Comparison of ENCODE assay signal across 8 cellular contexts in the genomic region with DNA sequence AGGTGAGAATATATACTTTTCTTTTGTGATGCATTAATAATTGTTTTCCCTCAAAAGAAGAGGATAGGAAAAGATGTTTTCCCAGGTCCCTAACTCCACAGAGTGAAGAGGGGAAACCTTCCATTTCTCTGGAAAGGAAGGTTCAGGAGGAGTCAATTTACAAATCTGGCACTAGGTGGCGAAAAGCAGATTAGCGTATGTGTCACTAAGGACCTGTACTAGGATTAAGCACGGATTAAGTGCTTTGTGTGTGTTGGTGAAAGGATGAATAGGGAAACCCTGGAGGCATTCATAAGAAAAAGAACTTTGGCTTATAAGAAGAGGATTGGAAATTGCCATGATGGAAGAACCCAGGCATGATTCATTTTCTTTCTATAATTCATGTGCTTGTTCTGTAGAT.
DNase-seq lines count a peak whose midpoint lies in the region; ATAC-seq, FAIRE-seq and TF ChIP-seq lines count a peak whose summit lies in the region.

No MANE protein-coding gene starts in this region.

- DNase-seq in Karpas-422, result peak; percentile 50
- DNase-seq in WERI-Rb-1, result peak; percentile 65
- DNase-seq in mesendoderm, result peak; percentile 76
- no peak for DNase-seq in CD4-positive, alpha-beta T cell
- no peak for DNase-seq in psoas muscle
- DNase-seq in left cardiac atrium, result no peak
- DNase-seq in ascending aorta (ENCODE audit: low spot score in 2 of 2), result no peak

- no peak overlapping the region for H2BK120ac ChIP-seq in mesendoderm (ENCODE audit: low read depth, low read length)

- TF ChIP-seq CTCF in WERI-Rb-1 (IDR thresholded peaks at IDR 0.05; ENCODE audit: low read depth, low read length), result peak; percentile 62
- TF ChIP-seq CTCF in CD4-positive, alpha-beta T cell (IDR thresholded peaks at IDR 0.05), result no peak
- TF ChIP-seq CTCF in psoas muscle (IDR thresholded peaks at IDR 0.05), result no peak
- no peak for TF ChIP-seq CTCF in ascending aorta (IDR thresholded peaks at IDR 0.05)

- no peaks in the 10 kb centered on the region for H3K79me1 ChIP-seq in mesendoderm (ENCODE audit: low read length)

- no peaks in the 10 kb centered on the region for H3K9me2 ChIP-seq in Karpas-422 (replicated peaks; ENCODE audit: insufficient read depth, low read length)

- no peak overlapping the region for H4K8ac ChIP-seq in mesendoderm (ENCODE audit: low read depth, low read length)

- peaks cover 47% of the 10 kb centered on the region for H3K27me3 Mint-ChIP-seq in CD4-positive, alpha-beta T cell

- ATAC-seq in CD4-positive, alpha-beta T cell (ENCODE audit: poor library complexity), result no peak
- no peak for ATAC-seq in psoas muscle
- ATAC-seq in left cardiac atrium, result no peak

- H3K36me3 Mint-ChIP-seq in CD4-positive, alpha-beta T cell (ENCODE audit: low read depth), result no peaks in the 10 kb centered on the region

- CTCF ChIA-PET in CD4-positive, alpha-beta T cell (lab: Charles Lee), result no interaction called here

- H3K27me3 ChIP-seq in Karpas-422 (ENCODE audit: low read length) (no peaks in the 10 kb centered on the region), WERI-Rb-1 (ENCODE audit: insufficient read depth, low read depth, severe bottlenecking) (no peaks in the 10 kb centered on the region), mesendoderm (ENCODE audit: insufficient read depth, low read length, poor library complexity) (no peaks in the 10 kb centered on the region), psoas muscle (ENCODE audit: insufficient read depth in 3 of 3, low read length in 2 of 3) (peaks cover 0 to 5% (median 0%) of the 10 kb centered on the region in 3 donors), ascending aorta (no peaks in the 10 kb centered on the region)
- peaks cover 7% of the 10 kb centered on the region for H3K27me3 ChIP-seq in CD4-positive, alpha-beta T cell (ENCODE audit: control insufficient read depth, insufficient read depth, low read length)

- POLR2A ChIA-PET in CD4-positive, alpha-beta T cell (lab: Charles Lee), result no interaction called here

- H4K5ac ChIP-seq in mesendoderm (ENCODE audit: low read length), result no peak overlapping the region

- H3K27ac ChIP-seq in Karpas-422 (ENCODE audit: low read length) (no peak overlapping the region), WERI-Rb-1 (no peak overlapping the region), mesendoderm (ENCODE audit: low read depth, low read length) (no peak overlapping the region), psoas muscle (no peak overlapping the region), ascending aorta (no peak overlapping the region)
- H3K27ac ChIP-seq in CD4-positive, alpha-beta T cell (ENCODE audit: low read depth, low read length), result no peak overlapping the region

- no peaks in the 10 kb centered on the region for H3K4me1 Mint-ChIP-seq in CD4-positive, alpha-beta T cell (ENCODE audit: low read depth)

- intact Hi-C loops in CD4-positive, alpha-beta T cell (cut with DNase I, micrococcal nuclease), result loop anchor here (5.0 to 10.0 kb wide), 2 partner anchors 591 to 913 kb away; no protein-coding TSS in a partner anchor
- intact Hi-C loops in psoas muscle (cut with DNase I), result no loop called here
- intact Hi-C loops in left cardiac atrium (cut with DNase I), result loop anchor here (5.0 to 10.0 kb wide), 2 partner anchors 551 to 553 kb away; no protein-coding TSS in a partner anchor
- intact Hi-C loops in ascending aorta (cut with DNase I), result no loop called here

- no peak overlapping the region for H3K4me3 Mint-ChIP-seq in CD4-positive, alpha-beta T cell

- H3K4me1 ChIP-seq in Karpas-422 (ENCODE audit: low read length) (no peaks in the 10 kb centered on the region), mesendoderm (ENCODE audit: control insufficient read depth, low read depth, low read length) (peaks cover 2% of the 10 kb centered on the region), psoas muscle (no peaks in the 10 kb centered on the region), ascending aorta (no peaks in the 10 kb centered on the region)

- H3K79me2 ChIP-seq in Karpas-422 (ENCODE audit: low read length), result no peaks in the 10 kb centered on the region
- H3K79me2 ChIP-seq in mesendoderm (ENCODE audit: control insufficient read depth, insufficient read depth, low read length), result no peaks in the 10 kb centered on the region

- H3K27ac Mint-ChIP-seq in CD4-positive, alpha-beta T cell, result no peak overlapping the region

- no peaks in the 10 kb centered on the region for H3K9me3 ChIP-seq in Karpas-422 (ENCODE audit: low read length)
- no peaks in the 10 kb centered on the region for H3K9me3 ChIP-seq in WERI-Rb-1 (ENCODE audit: severe bottlenecking)
- H3K9me3 ChIP-seq in CD4-positive, alpha-beta T cell (ENCODE audit: control insufficient read depth, low read length), result no peaks in the 10 kb centered on the region
- no peaks in the 10 kb centered on the region for H3K9me3 ChIP-seq in psoas muscle
- no peaks in the 10 kb centered on the region for H3K9me3 ChIP-seq in ascending aorta

- no peak overlapping the region for H2BK15ac ChIP-seq in mesendoderm (replicated peaks; ENCODE audit: low read depth)

- peak; percentile 15 for FAIRE-seq in G401.6 (lab: Jason Lieb, UNC)

- H3K9ac ChIP-seq in Karpas-422 (ENCODE audit: low read length) (no peak overlapping the region), mesendoderm (ENCODE audit: low read length) (no peak overlapping the region)

- no peak overlapping the region for H2AFZ ChIP-seq in Karpas-422 (ENCODE audit: low read length)

- no peaks in the 10 kb centered on the region for H3K9me3 Mint-ChIP-seq in CD4-positive, alpha-beta T cell

- no peak overlapping the region for H3K4ac ChIP-seq in mesendoderm (ENCODE audit: low read depth, low read length)

- no peak overlapping the region for H2BK5ac ChIP-seq in mesendoderm (ENCODE audit: low read length)

- WGBS in mesendoderm (ENCODE audit: extremely low coverage, insufficient coverage, low lambda C conversion rate), result no CpG with 5 or more reads among the region's 3 CpGs
- 44 to 55% (median 54%) methylated on average over 3 of the region's 3 CpGs for WGBS in psoas muscle, 3 donors

- no peak overlapping the region for H3K23ac ChIP-seq in mesendoderm (ENCODE audit: low read length)

- H3K4me3 ChIP-seq in Karpas-422 (ENCODE audit: low read length), result no peak overlapping the region
- H3K4me3 ChIP-seq in WERI-Rb-1 (ENCODE audit: low read depth, low read length), result no peak overlapping the region
- H3K4me3 ChIP-seq in mesendoderm (ENCODE audit: low read length), result no peak overlapping the region
- no peak overlapping the region for H3K4me3 ChIP-seq in psoas muscle
- no peak overlapping the region for H3K4me3 ChIP-seq in ascending aorta

- no peak overlapping the region for H3K56ac ChIP-seq in mesendoderm (ENCODE audit: low read length)

- no peaks in the 10 kb centered on the region for H4K20me1 ChIP-seq in Karpas-422 (ENCODE audit: insufficient read depth, low read depth, low read length)

- no peak overlapping the region for H3K4me2 ChIP-seq in Karpas-422 (ENCODE audit: low read depth, low read length, poor library complexity, severe bottlenecking)
- no peak overlapping the region for H3K4me2 ChIP-seq in mesendoderm (ENCODE audit: low read length)

- no peak overlapping the region for H3K18ac ChIP-seq in mesendoderm (ENCODE audit: low read length)

- H3K36me3 ChIP-seq in Karpas-422 (ENCODE audit: insufficient read depth, low read length), result no peaks in the 10 kb centered on the region
- H3K36me3 ChIP-seq in WERI-Rb-1, result no peaks in the 10 kb centered on the region
- no peaks in the 10 kb centered on the region for H3K36me3 ChIP-seq in mesendoderm (ENCODE audit: control insufficient read depth, insufficient read depth, low read length)
- H3K36me3 ChIP-seq in psoas muscle (ENCODE audit: insufficient read depth in 1 of 2, low read depth in 1 of 2), result no peaks in the 10 kb centered on the region
- no peaks in the 10 kb centered on the region for H3K36me3 ChIP-seq in ascending aorta

- H2AK5ac ChIP-seq in mesendoderm (ENCODE audit: low read length), result no peak overlapping the region

Comparison
In these comparisons a context has a peak if more than half of its experiments do, and no peak if none do; other contexts are left out.
1. DNase-seq: peak in Karpas-422 (single experiment), WERI-Rb-1 (single experiment) and mesendoderm (single experiment); none in CD4-positive, alpha-beta T cell (0 of 10), psoas muscle (0 of 2), left cardiac atrium (single experiment) and ascending aorta (0 of 2).
2. intact Hi-C loops: an anchor here in CD4-positive, alpha-beta T cell (5.0 to 10.0 kb wide) and left cardiac atrium (5.0 to 10.0 kb wide); none called in psoas muscle and ascending aorta.